Comparison of ENCODE assay signal across 11 cellular contexts in genomic region chr17:43721537-43722268, GRCh38. TPM values are rescaled to one million over a fixed set of nuclear protein-coding genes. Genes with fewer than 3 reads are reported as not detected.
A peak's percentile ranks its signal among the peaks of the same experiment; 100 is the strongest.
DNase-seq lines count a peak whose midpoint lies in the region; ATAC-seq and TF ChIP-seq lines count a peak whose summit lies in the region.
"Had no signal": no experiment of that assay in that cellular context is flagged by ENCODE, and none has a peak within 500 bp of the region (broad histone marks: within the 10 kb centered on the region; RNA-seq: fewer than 3 reads in every experiment).

No MANE protein-coding gene starts in this region.

- intact Hi-C loops in activated CD4-positive, alpha-beta memory T cell treated with anti-CD3 and anti-CD28 coated beads for 36 hours (cut with micrococcal nuclease), result no loop called here

- CTCF ChIA-PET in activated CD4-positive, alpha-beta memory T cell treated with anti-CD3 and anti-CD28 coated beads for 36 hours (lab: Charles Lee), result interaction anchor here (0.7 to 1.0 kb wide), 3 partner anchors 35 to 45 kb away, joined by 3 read pairs; no protein-coding TSS in a partner anchor

- H3K4me3 Mint-ChIP-seq in activated CD4-positive, alpha-beta memory T cell treated with anti-CD3 and anti-CD28 coated beads for 36 hours, result peak overlapping the region; percentile 95
- peak overlapping the region; percentile 87 for H3K4me3 Mint-ChIP-seq in glutamatergic neuron (ENCODE audit: unreplicated experiment)

- POLR2A ChIA-PET in activated CD4-positive, alpha-beta memory T cell treated with anti-CD3 and anti-CD28 coated beads for 36 hours (lab: Charles Lee), result no interaction called here

- no peak for TF ChIP-seq CTCF in glutamatergic neuron (IDR thresholded peaks at IDR 0.05; ENCODE audit: partially characterized antibody, unreplicated experiment)

- DNase-seq in AG08395 (ENCODE audit: low spot score), result peak; percentile 26
- DNase-seq in ELR (ENCODE audit: low read depth), result peak; percentile 24
- DNase-seq in activated CD4-positive, alpha-beta memory T cell treated with anti-CD3 and anti-CD28 coated beads for 36 hours, result no peak
- no peak for DNase-seq in glutamatergic neuron
- no peak for DNase-seq in HuH-7.5 (ENCODE audit: low spot score)
- no peak for DNase-seq in COR-L47 (lab: John Stamatoyannopoulos, UW)
- DNase-seq in NOMO-1 (lab: John Stamatoyannopoulos, UW; ENCODE audit: unreplicated experiment in 2 of 2), result no peak
- DNase-seq: kidney glomerular epithelial cell, NCI-H1436 treated with DMSO at 0.1 percent for 48 hours had no signal

- no peaks in the 10 kb centered on the region for H3K27me3 Mint-ChIP-seq in activated CD4-positive, alpha-beta memory T cell treated with anti-CD3 and anti-CD28 coated beads for 36 hours
- peaks cover 2% of the 10 kb centered on the region for H3K27me3 Mint-ChIP-seq in glutamatergic neuron (ENCODE audit: unreplicated experiment)

- H3K36me3 Mint-ChIP-seq in activated CD4-positive, alpha-beta memory T cell treated with anti-CD3 and anti-CD28 coated beads for 36 hours, result peaks cover 4% of the 10 kb centered on the region
- no peaks in the 10 kb centered on the region for H3K36me3 Mint-ChIP-seq in glutamatergic neuron (ENCODE audit: unreplicated experiment)

- H3K9me3 Mint-ChIP-seq in activated CD4-positive, alpha-beta memory T cell treated with anti-CD3 and anti-CD28 coated beads for 36 hours, result no peaks in the 10 kb centered on the region
- H3K9me3 Mint-ChIP-seq in glutamatergic neuron (ENCODE audit: unreplicated experiment), result peaks cover 2% of the 10 kb centered on the region

- no peak for ATAC-seq in GM18867 (IDR thresholded peaks at IDR 0.05; ENCODE audit: unreplicated experiment)

- H3K27ac Mint-ChIP-seq in activated CD4-positive, alpha-beta memory T cell treated with anti-CD3 and anti-CD28 coated beads for 36 hours, result peak overlapping the region; percentile 97
- no peak overlapping the region for H3K27ac Mint-ChIP-seq in glutamatergic neuron (ENCODE audit: unreplicated experiment)

- peaks cover 18% of the 10 kb centered on the region for H3K4me1 Mint-ChIP-seq in activated CD4-positive, alpha-beta memory T cell treated with anti-CD3 and anti-CD28 coated beads for 36 hours (ENCODE audit: low read depth)
- H3K4me1 Mint-ChIP-seq in glutamatergic neuron (ENCODE audit: low read depth, unreplicated experiment), result peaks cover 10% of the 10 kb centered on the region

RNA-seq across cellular contexts. Expression of gene SOST, which starts 36.9 kb away (rescaled TPM):
- total RNA-seq in activated CD4-positive, alpha-beta memory T cell treated with anti-CD3 and anti-CD28 coated beads for 36 hours, result not detected
- not detected for total RNA-seq in glutamatergic neuron (ENCODE audit: unreplicated experiment)
- total RNA-seq: dermis microvascular lymphatic vessel endothelial cell had no signal

RNA-seq across cellular contexts. Expression of gene DUSP3, which starts 57.1 kb away (rescaled TPM):
- total RNA-seq in activated CD4-positive, alpha-beta memory T cell treated with anti-CD3 and anti-CD28 coated beads for 36 hours, result 10 to 100 TPM; 13.8 to 14.8 TPM
- 54.6 TPM for total RNA-seq in glutamatergic neuron (ENCODE audit: unreplicated experiment)

RNA-seq across cellular contexts. Expression of gene CFAP97D1, which starts 58.5 kb away (rescaled TPM):
- total RNA-seq in activated CD4-positive, alpha-beta memory T cell treated with anti-CD3 and anti-CD28 coated beads for 36 hours, result not detected
- total RNA-seq in glutamatergic neuron (ENCODE audit: unreplicated experiment), result not detected
- total RNA-seq: dermis microvascular lymphatic vessel endothelial cell had no signal

RNA-seq across cellular contexts. Expression of gene MEOX1, which starts 60.0 kb away (rescaled TPM):
- under 1 TPM; 0.34 to 0.67 TPM for total RNA-seq in activated CD4-positive, alpha-beta memory T cell treated with anti-CD3 and anti-CD28 coated beads for 36 hours
- total RNA-seq in glutamatergic neuron (ENCODE audit: unreplicated experiment), result not detected

Comparison
In these comparisons a context has a peak if more than half of its experiments do, and no peak if none do; other contexts are left out.
1. DNase-seq: peak in AG08395 (single experiment) and ELR (single experiment); none in activated CD4-positive, alpha-beta memory T cell treated with anti-CD3 and anti-CD28 coated beads for 36 hours (single experiment), glutamatergic neuron (single experiment), HuH-7.5 (single experiment), COR-L47 (single experiment) and NOMO-1 (0 of 2).